ENCODE assay signal across 12 cellular contexts in the genomic region with DNA sequence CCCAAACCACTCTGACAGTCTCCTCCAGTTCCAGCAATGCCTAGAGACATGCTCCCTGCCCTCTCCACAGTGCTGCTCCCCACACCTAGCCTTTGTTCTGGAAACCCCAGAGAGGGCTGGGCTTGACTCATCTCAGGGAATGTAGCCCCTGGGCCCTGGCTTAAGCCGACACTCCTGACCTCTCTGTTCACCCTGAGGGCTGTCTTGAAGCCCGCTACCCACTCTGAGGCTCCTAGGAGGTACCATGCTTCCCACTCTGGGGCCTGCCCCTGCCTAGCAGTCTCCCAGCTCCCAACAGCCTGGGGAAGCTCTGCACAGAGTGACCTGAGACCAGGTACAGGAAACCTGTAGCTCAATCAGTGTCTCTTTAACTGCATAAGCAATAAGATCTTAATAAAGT. TPM values are rescaled to one million over a fixed set of nuclear protein-coding genes. Genes with fewer than 3 reads are reported as not detected.
DNase-seq lines count a peak whose midpoint lies in the region; ATAC-seq and TF ChIP-seq lines count a peak whose summit lies in the region.
"Had no signal": no experiment of that assay in that cellular context is flagged by ENCODE, and none has a peak within 500 bp of the region (broad histone marks: within the 10 kb centered on the region; RNA-seq: fewer than 3 reads in every experiment).

No MANE protein-coding gene starts in this region.

- H3K36me3 Mint-ChIP-seq in CD4-positive, CD25-positive, alpha-beta regulatory T cell: peaks cover 35% of the 10 kb centered on the region

- no peaks in the 10 kb centered on the region for H3K27me3 Mint-ChIP-seq in CD4-positive, CD25-positive, alpha-beta regulatory T cell

- H3K4me3 Mint-ChIP-seq in CD4-positive, CD25-positive, alpha-beta regulatory T cell: peak overlapping the region in 3 of 4 donors; percentile 53 to 88 (median 80)

- H3F3A ChIP-seq in smooth muscle cell (ENCODE audit: low read depth): no peaks in the 10 kb centered on the region

- H3K4me1 Mint-ChIP-seq in CD4-positive, CD25-positive, alpha-beta regulatory T cell: peaks cover 0 to 64% (median 42%) of the 10 kb centered on the region in 4 donors

- H3K4me3 ChIP-seq in CD4-positive, CD25-positive, alpha-beta regulatory T cell (ENCODE audit: low read depth, low read length): peak overlapping the region; percentile 54
- H3K4me3 ChIP-seq in OCI-LY3 (ENCODE audit: low read length): no peak overlapping the region
- no peak overlapping the region for H3K4me3 ChIP-seq in effector memory CD4-positive, alpha-beta T cell (ENCODE audit: insufficient read depth, low read depth, low read length, poor library complexity, severe bottlenecking)
- H3K4me3 ChIP-seq in psoas muscle: peak overlapping the region; percentile 34
- H3K4me3 ChIP-seq in smooth muscle cell: no peak overlapping the region

- H3K27me3 ChIP-seq in CD4-positive, CD25-positive, alpha-beta regulatory T cell (ENCODE audit: control insufficient read depth, insufficient read depth, low read length): no peaks in the 10 kb centered on the region
- H3K27me3 ChIP-seq in OCI-LY3 (ENCODE audit: low read depth, low read length): no peaks in the 10 kb centered on the region
- H3K27me3 ChIP-seq in effector memory CD4-positive, alpha-beta T cell (replicated peaks; ENCODE audit: control insufficient read depth, insufficient read depth, low read length, poor library complexity, severe bottlenecking): no peaks in the 10 kb centered on the region
- H3K27me3 ChIP-seq in psoas muscle (ENCODE audit: insufficient read depth in 3 of 3, low read length in 2 of 3): no peaks in the 10 kb centered on the region
- no peaks in the 10 kb centered on the region for H3K27me3 ChIP-seq in smooth muscle cell (ENCODE audit: low read depth)

- peak overlapping the region; percentile 98 to 99 (median 98) for H3K27ac Mint-ChIP-seq in CD4-positive, CD25-positive, alpha-beta regulatory T cell

- peaks cover 26% of the 10 kb centered on the region for H3K36me3 ChIP-seq in CD4-positive, CD25-positive, alpha-beta regulatory T cell (ENCODE audit: control insufficient read depth, insufficient read depth, low read length)
- H3K36me3 ChIP-seq in OCI-LY3 (replicated peaks; ENCODE audit: low read depth, low read length) (no peaks in the 10 kb centered on the region), psoas muscle (ENCODE audit: insufficient read depth in 1 of 2, low read depth in 1 of 2) (peaks cover 7 to 32% of the 10 kb centered on the region in 2 donors), smooth muscle cell (ENCODE audit: low read depth) (no peaks in the 10 kb centered on the region)
- peaks cover 21% of the 10 kb centered on the region for H3K36me3 ChIP-seq in effector memory CD4-positive, alpha-beta T cell (ENCODE audit: control insufficient read depth, insufficient read depth, low read length)

- no peak for DNase-seq in CD4-positive, CD25-positive, alpha-beta regulatory T cell
- DNase-seq in effector memory CD4-positive, alpha-beta T cell: no peak
- DNase-seq in psoas muscle: no peak
- DNase-seq in NCI-H2227 (lab: John Stamatoyannopoulos, UW; ENCODE audit: unreplicated experiment): no peak
- DNase-seq in smooth muscle cell (lab: John Stamatoyannopoulos, UW; ENCODE audit: unreplicated experiment): no peak
- DNase-seq in NCI-H1105 treated with DMSO at 0.1 percent for 48 hours (lab: John Stamatoyannopoulos, UW): no peak
- DNase-seq: DMS53, Kasumi-1, NCI-H510A, SK-N-SH had no signal

- H3K9me3 Mint-ChIP-seq in CD4-positive, CD25-positive, alpha-beta regulatory T cell: peaks cover 0 to 3% (median 0%) of the 10 kb centered on the region in 7 donors

- H3K79me2 ChIP-seq in OCI-LY3 (ENCODE audit: low read length) (peaks cover 21% of the 10 kb centered on the region), smooth muscle cell (ENCODE audit: low read depth) (peaks cover 18% of the 10 kb centered on the region)

- H4K20me1 ChIP-seq in OCI-LY3 (ENCODE audit: insufficient read depth, low read length) (no peaks in the 10 kb centered on the region), smooth muscle cell (ENCODE audit: low read depth) (no peaks in the 10 kb centered on the region)

- H3K4me2 ChIP-seq in OCI-LY3 (ENCODE audit: low read length): peak overlapping the region; percentile 48; the same call in 1 of the 2 replicates
- no peak overlapping the region for H3K4me2 ChIP-seq in smooth muscle cell
- H3K4me2 ChIP-seq: SK-N-SH had no signal

- H3K9ac ChIP-seq in OCI-LY3 (ENCODE audit: low read length) (no peak overlapping the region), smooth muscle cell (ENCODE audit: low read depth) (no peak overlapping the region)
- H3K9ac ChIP-seq: SK-N-SH had no signal

- intact Hi-C loops in psoas muscle (cut with DNase I): loop anchor here (5.0 kb wide), 3 partner anchors 69 to 326 kb away; a partner anchor contains a TSS

- peaks cover 31% of the 10 kb centered on the region for H3K4me1 ChIP-seq in CD4-positive, CD25-positive, alpha-beta regulatory T cell (ENCODE audit: control insufficient read depth, insufficient read depth, low read length, poor library complexity, severe bottlenecking)
- H3K4me1 ChIP-seq in OCI-LY3 (ENCODE audit: low read length) (peaks cover 27% of the 10 kb centered on the region), psoas muscle (peaks cover 68% of the 10 kb centered on the region), smooth muscle cell (ENCODE audit: low read depth) (peaks cover 11% of the 10 kb centered on the region)
- peaks cover 18% of the 10 kb centered on the region for H3K4me1 ChIP-seq in effector memory CD4-positive, alpha-beta T cell (ENCODE audit: control insufficient read depth, insufficient read depth, low read length, poor library complexity, severe bottlenecking)

- no peak for ATAC-seq in CD4-positive, CD25-positive, alpha-beta regulatory T cell (ENCODE audit: low read depth in 2 of 2)
- no peak for ATAC-seq in psoas muscle
- ATAC-seq in GM18519 (IDR thresholded peaks at IDR 0.05; ENCODE audit: low FRiP score, unreplicated experiment): no peak

- no peak overlapping the region for H2AFZ ChIP-seq in OCI-LY3 (ENCODE audit: low read depth, low read length)
- H2AFZ ChIP-seq in smooth muscle cell (ENCODE audit: low read depth): no peak overlapping the region

- 74 to 97% (median 96%) methylated on average over 2 of the region's 2 CpGs for WGBS in psoas muscle, 3 donors
- WGBS in smooth muscle cell (ENCODE audit: low lambda C conversion rate): 92% methylated on average over 2 of the region's 2 CpGs

- no peak for TF ChIP-seq CTCF in OCI-LY3 (IDR thresholded peaks at IDR 0.05; ENCODE audit: low read depth, low read length)
- no peak for TF ChIP-seq CTCF in psoas muscle (IDR thresholded peaks at IDR 0.05)
- TF ChIP-seq CTCF in smooth muscle cell (IDR thresholded peaks at IDR 0.05; ENCODE audit: borderline replicate concordance, insufficient read depth, poor library complexity, severe bottlenecking): no peak

- H3K9me3 ChIP-seq in CD4-positive, CD25-positive, alpha-beta regulatory T cell (ENCODE audit: control insufficient read depth in 2 of 2, low read length in 2 of 2): no peaks in the 10 kb centered on the region
- H3K9me3 ChIP-seq in OCI-LY3 (ENCODE audit: insufficient read depth, low read length) (no peaks in the 10 kb centered on the region), psoas muscle (no peaks in the 10 kb centered on the region), smooth muscle cell (replicated peaks; ENCODE audit: low read depth) (no peaks in the 10 kb centered on the region)
- H3K9me3 ChIP-seq in effector memory CD4-positive, alpha-beta T cell (ENCODE audit: control insufficient read depth, low read length): no peaks in the 10 kb centered on the region
- H3K9me3 ChIP-seq: SK-N-SH had no signal

- peak overlapping the region; percentile 83 for H3K27ac ChIP-seq in CD4-positive, CD25-positive, alpha-beta regulatory T cell (ENCODE audit: insufficient read depth, low read length, poor library complexity, severe bottlenecking)
- H3K27ac ChIP-seq in OCI-LY3 (ENCODE audit: low read length) (peak overlapping the region; percentile 35), psoas muscle (peak overlapping the region; percentile 97), smooth muscle cell (ENCODE audit: low read depth) (no peak overlapping the region)
- H3K27ac ChIP-seq in effector memory CD4-positive, alpha-beta T cell (ENCODE audit: insufficient read depth, low read length, poor library complexity, severe bottlenecking): peak overlapping the region; percentile 79

RNA-seq across cellular contexts. Expression of a gene that starts 4.0 kb away (rescaled TPM):
- total RNA-seq in CD4-positive, CD25-positive, alpha-beta regulatory T cell: 35.0 TPM
- polyA plus RNA-seq in CD4-positive, CD25-positive, alpha-beta regulatory T cell: 10 to 100 TPM; 69.3 to 89.5 (median 78.0) TPM
- total RNA-seq in psoas muscle (100 to 1,000 TPM in 3 of 4 donors, 10 to 100 TPM in 1; 95.7 to 129 (median 117) TPM), smooth muscle cell (38.1 and 42.7 TPM in 2 replicates)
- polyA plus RNA-seq in psoas muscle (100 to 1,000 TPM in 1 of 3 donors, 10 to 100 TPM in 2; 49.9 to 149 (median 99.6) TPM), smooth muscle cell (75.4 and 82.9 TPM in 2 replicates)

RNA-seq across cellular contexts. Expression of a gene that starts 4.3 kb away (rescaled TPM):
- 50.8 TPM for total RNA-seq in CD4-positive, CD25-positive, alpha-beta regulatory T cell
- 1 to 10 TPM; 3.4 to 5.2 (median 4.0) TPM for polyA plus RNA-seq in CD4-positive, CD25-positive, alpha-beta regulatory T cell
- total RNA-seq in psoas muscle (10 to 100 TPM in 3 of 4 donors, 1 to 10 TPM in 1; 9.5 to 25.4 (median 16.4) TPM), smooth muscle cell (11.5 and 19.0 TPM in 2 replicates)
- polyA plus RNA-seq in psoas muscle (1 to 10 TPM; 4.3 to 7.6 (median 6.6) TPM), smooth muscle cell (18.8 and 28.3 TPM in 2 replicates)

RNA-seq across cellular contexts. Expression of a gene that starts 11.4 kb away (rescaled TPM):
- total RNA-seq in CD4-positive, CD25-positive, alpha-beta regulatory T cell: 38.9 TPM
- polyA plus RNA-seq in CD4-positive, CD25-positive, alpha-beta regulatory T cell: 10 to 100 TPM; 36.6 to 44.3 (median 38.4) TPM
- total RNA-seq in psoas muscle (10 to 100 TPM; 33.4 to 58.5 (median 37.6) TPM), smooth muscle cell (44.6 and 61.4 TPM in 2 replicates)
- polyA plus RNA-seq in psoas muscle (10 to 100 TPM; 36.9 to 78.0 (median 58.6) TPM), smooth muscle cell (144 and 146 TPM in 2 replicates)

RNA-seq across cellular contexts. Expression of a gene that starts 21.2 kb away (rescaled TPM):
- 11.8 TPM for total RNA-seq in CD4-positive, CD25-positive, alpha-beta regulatory T cell
- 10 to 100 TPM; 28.4 to 44.7 (median 40.5) TPM for polyA plus RNA-seq in CD4-positive, CD25-positive, alpha-beta regulatory T cell
- 100 to 1,000 TPM in 1 of 4 donors, 10 to 100 TPM in 3; 31.7 to 116 (median 40.5) TPM for total RNA-seq in psoas muscle
- 10 to 100 TPM; 43.8 to 81.8 (median 64.2) TPM for polyA plus RNA-seq in psoas muscle
- total RNA-seq in smooth muscle cell: not detected in 2 replicates
- polyA plus RNA-seq in smooth muscle cell: 3.4 and 4.1 TPM in 2 replicates

Comparison
In these comparisons a context has a peak if more than half of its experiments do, and no peak if none do; other contexts are left out.
1. H3K4me3 ChIP-seq: peak in CD4-positive, CD25-positive, alpha-beta regulatory T cell (single experiment) and psoas muscle (single experiment); none in OCI-LY3 (single experiment), effector memory CD4-positive, alpha-beta T cell (single experiment) and smooth muscle cell (single experiment).